In genomic region chr13:114071991-114072390, GRCh38 we compare ENCODE assay signal across 10 cellular contexts.
DNase-seq lines count a peak whose midpoint lies in the region; ATAC-seq and TF ChIP-seq lines count a peak whose summit lies in the region.
"Had no signal": no experiment of that assay in that cellular context is flagged by ENCODE, and none has a peak within 500 bp of the region (broad histone marks: within the 10 kb centered on the region; RNA-seq: fewer than 3 reads in every experiment).

No MANE protein-coding gene starts in this region.

- H3K27ac ChIP-seq in CD4-positive, alpha-beta memory T cell (ENCODE audit: low read depth, low read length): no peak overlapping the region
- H3K27ac ChIP-seq: adrenal gland had no signal

- peaks cover 0 to 19% (median 0%) of the 10 kb centered on the region in 8 donors for H3K9me3 Mint-ChIP-seq in CD4-positive, alpha-beta memory T cell
- peaks cover 0 to 3% (median 2%) of the 10 kb centered on the region in 3 donors for H3K9me3 Mint-ChIP-seq in IgD-negative memory B cell
- no peaks in the 10 kb centered on the region for H3K9me3 Mint-ChIP-seq in endothelial cell (ENCODE audit: unreplicated experiment)
- H3K9me3 Mint-ChIP-seq in type B pancreatic cell: no peaks in the 10 kb centered on the region

- no peaks in the 10 kb centered on the region for H3K9me3 ChIP-seq in CD4-positive, alpha-beta memory T cell (ENCODE audit: control insufficient read depth in 1 of 2, low read length in 2 of 2)
- H3K9me3 ChIP-seq: adrenal gland had no signal

- POLR2A ChIA-PET in CD4-positive, alpha-beta memory T cell (lab: Charles Lee; ENCODE audit: partially characterized antibody): interaction anchor here (1.1 to 1.2 kb wide), 3 partner anchors 19 to 59 kb away, joined by 3 to 5 read pairs (median 3); no protein-coding TSS in a partner anchor

- H3K4me3 ChIP-seq in CD4-positive, alpha-beta memory T cell (ENCODE audit: low read length in 2 of 2): no peak overlapping the region
- H3K4me3 ChIP-seq: adrenal gland had no signal

- H3K4me1 ChIP-seq in CD4-positive, alpha-beta memory T cell (ENCODE audit: insufficient read depth, low read length): peaks cover 30% of the 10 kb centered on the region

- H3K27ac Mint-ChIP-seq in CD4-positive, alpha-beta memory T cell: peak overlapping the region in 4 of 7 donors; percentile 56 to 81 (median 72)
- H3K27ac Mint-ChIP-seq in IgD-negative memory B cell (peak overlapping the region; percentile 60 to 68 (median 63)), endothelial cell (ENCODE audit: unreplicated experiment) (peak overlapping the region; percentile 83), type B pancreatic cell (no peak overlapping the region)

- H3K27me3 ChIP-seq in CD4-positive, alpha-beta memory T cell (ENCODE audit: insufficient read depth, low read length): no peaks in the 10 kb centered on the region
- H3K27me3 ChIP-seq: adrenal gland had no signal

- intact Hi-C loops in CD4-positive, alpha-beta memory T cell (cut with micrococcal nuclease): no loop called here

- peaks cover 54 to 62% of the 10 kb centered on the region in 2 donors for H3K36me3 Mint-ChIP-seq in CD4-positive, alpha-beta memory T cell
- H3K36me3 Mint-ChIP-seq in IgD-negative memory B cell (peaks cover 12% of the 10 kb centered on the region), endothelial cell (ENCODE audit: low read depth, unreplicated experiment) (peaks cover 39% of the 10 kb centered on the region), type B pancreatic cell (no peaks in the 10 kb centered on the region)

- H3K4me3 Mint-ChIP-seq in CD4-positive, alpha-beta memory T cell: peak overlapping the region in 2 of 8 donors; percentile 22 to 32
- peak overlapping the region in 1 of 4 donors; percentile 52 for H3K4me3 Mint-ChIP-seq in IgD-negative memory B cell
- no peak overlapping the region for H3K4me3 Mint-ChIP-seq in endothelial cell (ENCODE audit: unreplicated experiment)
- no peak overlapping the region for H3K4me3 Mint-ChIP-seq in type B pancreatic cell

- H3K4me1 Mint-ChIP-seq in CD4-positive, alpha-beta memory T cell: peaks cover 21 to 67% (median 32%) of the 10 kb centered on the region in 4 donors
- H3K4me1 Mint-ChIP-seq in IgD-negative memory B cell (peaks cover 28 to 34% (median 29%) of the 10 kb centered on the region in 3 donors), endothelial cell (ENCODE audit: unreplicated experiment) (peaks cover 40% of the 10 kb centered on the region), type B pancreatic cell (ENCODE audit: unreplicated experiment) (peaks cover 41% of the 10 kb centered on the region)

- H3K36me3 ChIP-seq in CD4-positive, alpha-beta memory T cell (ENCODE audit: insufficient read depth, low read length): peaks cover 49% of the 10 kb centered on the region
- H3K36me3 ChIP-seq: adrenal gland had no signal

- H3K27me3 Mint-ChIP-seq in CD4-positive, alpha-beta memory T cell: no peaks in the 10 kb centered on the region
- H3K27me3 Mint-ChIP-seq in IgD-negative memory B cell (no peaks in the 10 kb centered on the region), endothelial cell (ENCODE audit: unreplicated experiment) (peaks cover 13% of the 10 kb centered on the region), type B pancreatic cell (no peaks in the 10 kb centered on the region)

- ATAC-seq in omental fat pad (ENCODE audit: low FRiP score) (no peak), GM18870 (IDR thresholded peaks at IDR 0.05; ENCODE audit: unreplicated experiment) (no peak)

- CTCF ChIA-PET in CD4-positive, alpha-beta memory T cell (lab: Charles Lee; ENCODE audit: partially characterized antibody): interaction anchor here (1.0 to 1.1 kb wide), 2 partner anchors 20 to 35 kb away, joined by 3 read pairs; no protein-coding TSS in a partner anchor

- peak in 1 of 5 donors; percentile 3 for DNase-seq in CD4-positive, alpha-beta memory T cell
- DNase-seq in endothelial cell (ENCODE audit: low spot score) (no peak), omental fat pad (ENCODE audit: low spot score) (peak; percentile 14), SW 1271 (lab: John Stamatoyannopoulos, UW) (no peak), type B pancreatic cell (ENCODE audit: extremely low spot score, unreplicated experiment) (no peak)
- DNase-seq: COR-L47; stimulated activated CD4-positive, alpha-beta T cell treated with anti-CD3 and anti-CD28 coated beads, Interleukin-2, amount 100 ng/mL, for 48 hours had no signal

- no peak for TF ChIP-seq CTCF in endothelial cell (IDR thresholded peaks at IDR 0.05; ENCODE audit: unreplicated experiment)
- no peak for TF ChIP-seq CTCF in omental fat pad (IDR thresholded peaks at IDR 0.05)
- no peak for TF ChIP-seq CTCF in type B pancreatic cell (conservative IDR thresholded peaks at IDR 0.05)
